In the genomic region with DNA sequence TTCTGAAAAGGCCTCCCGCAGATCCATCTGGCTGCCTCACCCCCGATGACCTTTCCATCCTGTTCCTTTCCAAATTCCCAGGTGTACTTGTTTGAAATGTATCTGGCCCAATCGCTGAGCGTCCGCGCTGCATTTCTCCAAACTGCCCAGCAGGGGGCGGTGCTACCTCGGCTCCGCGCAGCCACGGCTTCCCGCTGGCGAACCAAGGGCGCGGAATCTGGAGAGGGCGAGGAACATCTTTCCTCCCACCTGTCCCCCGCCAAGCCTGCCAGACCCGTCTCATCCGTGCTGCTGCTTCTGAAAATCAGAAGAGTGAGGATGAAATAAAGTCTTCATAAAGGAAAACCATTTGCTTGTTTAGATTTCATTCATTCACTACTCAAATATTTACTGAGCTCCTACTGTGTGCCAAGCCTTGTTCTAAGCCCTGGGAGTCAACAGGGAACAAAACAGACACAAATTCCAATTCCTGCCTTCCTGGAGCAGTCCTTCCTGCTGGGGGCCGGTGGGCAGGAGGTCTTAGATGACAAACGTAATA, we compare ENCODE assay signal across 9 cellular contexts. TPM values are rescaled to one million over a fixed set of nuclear protein-coding genes. Genes with fewer than 3 reads are reported as not detected.
A peak's percentile ranks its signal among the peaks of the same experiment; 100 is the strongest.
DNase-seq lines count a peak whose midpoint lies in the region; ATAC-seq and TF ChIP-seq lines count a peak whose summit lies in the region.
"Had no signal": no experiment of that assay in that cellular context is flagged by ENCODE, and none has a peak within 500 bp of the region (broad histone marks: within the 10 kb centered on the region; RNA-seq: fewer than 3 reads in every experiment).

No MANE protein-coding gene starts in this region.

- TF ChIP-seq CTCF in HFFc6 (IDR thresholded peaks at IDR 0.05) (peak; percentile 97), OCI-LY7 (conservative IDR thresholded peaks at IDR 0.05; ENCODE audit: low read length) (peak; percentile 99), osteocyte (IDR thresholded peaks at IDR 0.05) (peak; percentile 92), upper lobe of left lung (IDR thresholded peaks at IDR 0.05) (peak; percentile 70 to 88 (median 83))

- peak overlapping the region in 6 of 11 experiments; percentile 13 to 54 (median 32); a peak in 5 of 22 replicates for H3K4me2 ChIP-seq in BLaER1 treated with 17β-estradiol and CSF1 and Interleukin-3, amounts not matched to agents 10 nM and 100 nM
- H3K4me2 ChIP-seq in OCI-LY7 (ENCODE audit: low read length) = peak overlapping the region; percentile 18; the same call in 1 of the 2 replicates

- H3K9me3 ChIP-seq in BLaER1 treated with 17β-estradiol and CSF1 and Interleukin-3, amounts not matched to agents 10 nM and 100 nM (replicated peaks in 1 of 11) = no peaks in the 10 kb centered on the region; a peak in 1 of 22 replicates
- no peaks in the 10 kb centered on the region for H3K9me3 ChIP-seq in OCI-LY7 (ENCODE audit: low read length)
- H3K9me3 ChIP-seq in upper lobe of left lung = no peaks in the 10 kb centered on the region

- no peaks in the 10 kb centered on the region for H3K9me3 Mint-ChIP-seq in HFFc6
- H3K9me3 Mint-ChIP-seq in osteocyte (ENCODE audit: unreplicated experiment) = no peaks in the 10 kb centered on the region
- H3K9me3 Mint-ChIP-seq: IgD-negative memory B cell had no signal

- intact Hi-C loops in OCI-LY7 (cut with micrococcal nuclease; ENCODE audit: unreplicated experiment) = loop anchor here (1.0 to 5.0 kb wide), 5 partner anchors 43 to 376 kb away; no protein-coding TSS in a partner anchor

- WGBS in upper lobe of left lung, 2 donors = 4 to 6% methylated on average over 21 of the region's 21 CpGs

- H3K9ac ChIP-seq in BLaER1 treated with 17β-estradiol and CSF1 and Interleukin-3, amounts not matched to agents 10 nM and 100 nM = no peak overlapping the region

- H3K4me1 Mint-ChIP-seq in HFFc6 (ENCODE audit: low read depth) (peaks cover 7% of the 10 kb centered on the region; the same call in 1 of the 2 replicates), osteocyte (ENCODE audit: unreplicated experiment) (peaks cover 6% of the 10 kb centered on the region)

- no peaks in the 10 kb centered on the region for H3K9me2 ChIP-seq in OCI-LY7 (ENCODE audit: insufficient read depth, low read length)

- H3K27me3 Mint-ChIP-seq in HFFc6 (ENCODE audit: insufficient read depth) = peaks cover 6% of the 10 kb centered on the region
- peaks cover 22% of the 10 kb centered on the region for H3K27me3 Mint-ChIP-seq in osteocyte (ENCODE audit: unreplicated experiment)

- no peak overlapping the region for H3K27ac ChIP-seq in BLaER1 treated with 17β-estradiol and CSF1 and Interleukin-3, amounts not matched to agents 10 nM and 100 nM
- H3K27ac ChIP-seq in OCI-LY7 (ENCODE audit: low read depth, low read length, poor library complexity, severe bottlenecking) (no peak overlapping the region), upper lobe of left lung (no peak overlapping the region)

- H3K27me3 ChIP-seq in BLaER1 treated with 17β-estradiol and CSF1 and Interleukin-3, amounts not matched to agents 10 nM and 100 nM = no peaks in the 10 kb centered on the region
- no peaks in the 10 kb centered on the region for H3K27me3 ChIP-seq in upper lobe of left lung

- H3K27ac Mint-ChIP-seq in HFFc6 (no peak overlapping the region), osteocyte (ENCODE audit: unreplicated experiment) (no peak overlapping the region)

- H4K20me1 ChIP-seq in BLaER1 treated with 17β-estradiol and CSF1 and Interleukin-3, amounts not matched to agents 10 nM and 100 nM = no peaks in the 10 kb centered on the region
- H4K20me1 ChIP-seq in OCI-LY7 (ENCODE audit: insufficient read depth, low read length) = no peaks in the 10 kb centered on the region

- POLR2A ChIA-PET in OCI-LY7 (lab: Charles Lee) = no interaction called here

- H2AFZ ChIP-seq in OCI-LY7 (ENCODE audit: low read length) = peak overlapping the region; percentile 52; the same call in 1 of the 2 replicates

- no peak for TF ChIP-seq POLR2A in upper lobe of left lung (IDR thresholded peaks at IDR 0.05)

- H3K4me3 ChIP-seq in BLaER1 treated with 17β-estradiol and CSF1 and Interleukin-3, amounts not matched to agents 10 nM and 100 nM = no peak overlapping the region
- no peak overlapping the region for H3K4me3 ChIP-seq in OCI-LY7 (ENCODE audit: low read depth, low read length, poor library complexity, severe bottlenecking)
- no peak overlapping the region for H3K4me3 ChIP-seq in upper lobe of left lung

- H3K4me3 Mint-ChIP-seq in HFFc6 (no peak overlapping the region), osteocyte (ENCODE audit: unreplicated experiment) (no peak overlapping the region)

- H3K36me3 Mint-ChIP-seq in HFFc6 (ENCODE audit: low read depth) (no peaks in the 10 kb centered on the region), osteocyte (ENCODE audit: unreplicated experiment) (no peaks in the 10 kb centered on the region)

- TF ChIP-seq EP300 in upper lobe of left lung (IDR thresholded peaks at IDR 0.05) = no peak

- ATAC-seq in upper lobe of left lung (ENCODE audit: low FRiP score in 2 of 2) = peak in 1 of 2 donors; percentile 86
- ATAC-seq in GM18870 (IDR thresholded peaks at IDR 0.05; ENCODE audit: unreplicated experiment) = no peak

- CTCF ChIA-PET in OCI-LY7 (lab: Charles Lee; ENCODE audit: unreplicated experiment) = no interaction called here

- no peaks in the 10 kb centered on the region for H3K36me3 ChIP-seq in BLaER1 treated with 17β-estradiol and CSF1 and Interleukin-3, amounts not matched to agents 10 nM and 100 nM
- H3K36me3 ChIP-seq in OCI-LY7 (ENCODE audit: insufficient read depth, low read length) (no peaks in the 10 kb centered on the region), upper lobe of left lung (no peaks in the 10 kb centered on the region)

- DNase-seq in HFFc6 (no peak), OCI-LY7 (ENCODE audit: low spot score) (peak; percentile 62), foreskin melanocyte (peak; percentile 7), osteocyte (ENCODE audit: extremely low spot score, unreplicated experiment) (peak; percentile 84), upper lobe of left lung (peak; percentile 47 to 88)
- DNase-seq in activated T-helper 1 cell treated with anti-CD3 and anti-CD28 coated beads, Interleukin-2, amount 50 U/mL, for 16 hours (ENCODE audit: low read depth in 1 of 2, low spot score in 1 of 2) = peak; percentile 36 to 41

- H3K79me2 ChIP-seq in OCI-LY7 (ENCODE audit: insufficient read depth, low read depth, low read length) = no peaks in the 10 kb centered on the region

- BruUV-seq in OCI-LY7 (replicated peaks; lab: Mats Ljungman, UMichigan) = no TSS peak

- peaks cover 0 to 5% (median 0%) of the 10 kb centered on the region in 10 experiments; a peak in 1 of 20 replicates for H3K4me1 ChIP-seq in BLaER1 treated with 17β-estradiol and CSF1 and Interleukin-3, amounts not matched to agents 10 nM and 100 nM
- no peaks in the 10 kb centered on the region for H3K4me1 ChIP-seq in OCI-LY7 (ENCODE audit: insufficient read depth, low read length, poor library complexity, severe bottlenecking)
- peaks cover 0 to 7% (median 1%) of the 10 kb centered on the region in 4 donors for H3K4me1 ChIP-seq in upper lobe of left lung

RNA-seq across cellular contexts. Expression of gene MYL2, which starts 16.8 kb away (rescaled TPM):
- total RNA-seq in HFFc6 (2021; fragmentation: NEBNext Ultra II Directional; extraction: Animal tissue kit (Norgen Biotek cat#: 25700)) = not detected
- total RNA-seq in OCI-LY7 (2014; rRNA removed; shearing (Covaris generic)) = not detected in 2 replicates
- total RNA-seq in OCI-LY7 (2022) = 6.4 and 7.4 TPM in 2 replicates
- total RNA-seq in osteocyte = not detected in 2 replicates
- total RNA-seq in upper lobe of left lung = not detected
